Comparison of ENCODE assay signal across 27 cellular contexts in the genomic region with DNA sequence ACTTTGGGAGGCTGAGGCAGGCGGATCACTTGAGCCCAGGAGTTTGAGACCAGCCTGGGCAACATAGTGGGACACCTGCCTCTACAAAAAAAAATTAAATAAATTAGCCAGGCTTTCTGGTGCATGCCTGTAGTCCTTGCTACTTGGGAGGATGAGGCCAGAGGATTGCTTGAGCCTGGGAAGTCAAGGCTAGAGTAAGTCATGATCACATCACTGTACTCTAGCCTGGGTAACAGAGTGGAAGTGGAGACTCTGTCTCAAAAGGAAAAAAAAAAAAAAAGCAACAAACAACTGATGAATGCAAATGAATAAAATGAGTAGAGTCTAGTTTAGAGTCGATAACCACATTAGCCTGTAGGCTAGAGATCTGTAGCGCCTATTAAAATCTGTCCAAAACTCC. TPM values are rescaled to one million over a fixed set of nuclear protein-coding genes. Genes with fewer than 3 reads are reported as not detected.
DNase-seq lines count a peak whose midpoint lies in the region; ATAC-seq and TF ChIP-seq lines count a peak whose summit lies in the region.
"Had no signal": no experiment of that assay in that cellular context is flagged by ENCODE, and none has a peak within 500 bp of the region (broad histone marks: within the 10 kb centered on the region; RNA-seq: fewer than 3 reads in every experiment).

No MANE protein-coding gene starts in this region.

- peak; percentile 86 for DNase-seq in EH (ENCODE audit: low read depth)
- DNase-seq in RWPE1 (ENCODE audit: low spot score), result no peak
- no peak for DNase-seq in foreskin keratinocyte
- DNase-seq in activated naive CD4-positive, alpha-beta T cell (lab: John Stamatoyannopoulos, UW), result no peak
- DNase-seq in NCI-H524 treated with DMSO at 0.1 percent for 48 hours (lab: John Stamatoyannopoulos, UW), result no peak
- no peak for DNase-seq in osteocyte (ENCODE audit: extremely low spot score, unreplicated experiment)
- DNase-seq: activated CD4-positive, alpha-beta T cell treated with anti-CD3 and anti-CD28 coated beads for 36 hours; activated CD8-positive, alpha-beta memory T cell treated with anti-CD3 and anti-CD28 coated beads for 24 hours; activated naive CD4-positive, alpha-beta T cell treated with anti-CD3 and anti-CD28 coated beads for 36 hours; activated T-cell treated with anti-CD3 and anti-CD28 coated beads, Interleukin-2, amount 50 U/mL, for 24 hours; amygdala; Calu3; DND-41; endodermal cell; glutamatergic neuron; left cardiac atrium; MV-4-11; NCI-H146; NK-92 treated with Interleukin-12 subunit alpha and Interleukin-12 subunit beta, amount 100 ng/mL, for 24 hours; stimulated activated CD8-positive, alpha-beta memory T cell treated with anti-CD3 and anti-CD28 coated beads, Interleukin-4, amount 100 ng/mL, for 48 hours; T-helper 1 cell had no signal

- H3K27me3 ChIP-seq in foreskin keratinocyte, result no peaks in the 10 kb centered on the region
- H3K27me3 ChIP-seq: BLaER1 treated with 17β-estradiol and CSF1 and Interleukin-3, amounts not matched to agents 10 nM and 100 nM; neutrophil had no signal

- H3K4me1 Mint-ChIP-seq in osteocyte (ENCODE audit: unreplicated experiment), result peaks cover 13% of the 10 kb centered on the region

- no peaks in the 10 kb centered on the region for H3K9me3 Mint-ChIP-seq in osteocyte (ENCODE audit: unreplicated experiment)
- H3K9me3 Mint-ChIP-seq: activated naive CD4-positive, alpha-beta T cell treated with anti-CD3 and anti-CD28 coated beads for 36 hours; activated T-cell treated with anti-CD3 and anti-CD28 coated beads, Interleukin-2, amount 50 U/mL, for 24 hours; endodermal cell; memory B cell had no signal

- H3K4me3 ChIP-seq in skin epidermis, result no peak overlapping the region
- H3K4me3 ChIP-seq: BLaER1 treated with 17β-estradiol and CSF1 and Interleukin-3, amounts not matched to agents 10 nM and 100 nM; coronary artery had no signal

- H3K4me3 Mint-ChIP-seq in osteocyte (ENCODE audit: unreplicated experiment), result no peak overlapping the region
- H3K4me3 Mint-ChIP-seq: activated CD4-positive, alpha-beta T cell treated with anti-CD3 and anti-CD28 coated beads for 36 hours; activated naive CD4-positive, alpha-beta T cell treated with anti-CD3 and anti-CD28 coated beads for 36 hours; activated T-cell treated with anti-CD3 and anti-CD28 coated beads, Interleukin-2, amount 50 U/mL, for 24 hours; endodermal cell; memory B cell had no signal

- CTCF ChIA-PET in RWPE1 (lab: Yijun Ruan, JAX), result no interaction called here

- no peak for ATAC-seq in foreskin keratinocyte
- ATAC-seq: activated CD4-positive, alpha-beta T cell treated with anti-CD3 and anti-CD28 coated beads for 36 hours; left cardiac atrium; Panc1 had no signal

- TF ChIP-seq CTCF in RWPE1 (conservative IDR thresholded peaks at IDR 0.05; ENCODE audit: low read depth) (no peak), foreskin keratinocyte (conservative IDR thresholded peaks at IDR 0.05) (no peak), osteocyte (IDR thresholded peaks at IDR 0.05) (no peak)

- peaks cover 15% of the 10 kb centered on the region for H3K4me1 ChIP-seq in foreskin keratinocyte

- H3K27me3 Mint-ChIP-seq in osteocyte (ENCODE audit: unreplicated experiment), result no peaks in the 10 kb centered on the region
- H3K27me3 Mint-ChIP-seq: activated CD4-positive, alpha-beta T cell treated with anti-CD3 and anti-CD28 coated beads for 36 hours; activated T-cell treated with anti-CD3 and anti-CD28 coated beads, Interleukin-2, amount 50 U/mL, for 24 hours; memory B cell had no signal

- H3K36me3 Mint-ChIP-seq in osteocyte (ENCODE audit: unreplicated experiment), result no peaks in the 10 kb centered on the region
- H3K36me3 Mint-ChIP-seq: memory B cell had no signal

- H3K27ac Mint-ChIP-seq in osteocyte (ENCODE audit: unreplicated experiment), result no peak overlapping the region
- H3K27ac Mint-ChIP-seq: activated CD4-positive, alpha-beta T cell treated with anti-CD3 and anti-CD28 coated beads for 36 hours; activated naive CD4-positive, alpha-beta T cell treated with anti-CD3 and anti-CD28 coated beads for 36 hours; activated T-cell treated with anti-CD3 and anti-CD28 coated beads, Interleukin-2, amount 50 U/mL, for 24 hours; memory B cell had no signal

- POLR2A ChIA-PET in RWPE1 (lab: Yijun Ruan, JAX; ENCODE audit: low non-redundant PET), result no interaction called here

- peak overlapping the region; percentile 99 for H3K27ac ChIP-seq in RWPE1
- H3K27ac ChIP-seq in foreskin keratinocyte, result peak overlapping the region; percentile 75
- H3K27ac ChIP-seq in skin epidermis, result peak overlapping the region in 16 of 21 experiments; percentile 50 to 86 (median 78)
- H3K27ac ChIP-seq: BLaER1 treated with 17β-estradiol and CSF1 and Interleukin-3, amounts not matched to agents 10 nM and 100 nM; coronary artery; neutrophil had no signal

RNA-seq across cellular contexts. Expression of gene BCL2L13, which starts 3.9 kb away (rescaled TPM):
- total RNA-seq in foreskin keratinocyte (51.0 TPM in 2 replicates), osteocyte (58.3 and 60.1 TPM in 2 replicates)
- 25.9 and 31.3 TPM in 2 replicates for polyA plus RNA-seq in foreskin keratinocyte

RNA-seq across cellular contexts. Expression of gene ATP6V1E1, which starts 6.1 kb away (rescaled TPM):
- 105 and 118 TPM in 2 replicates for total RNA-seq in foreskin keratinocyte
- 120 and 127 TPM in 2 replicates for polyA plus RNA-seq in foreskin keratinocyte
- total RNA-seq in osteocyte, result 119 and 123 TPM in 2 replicates
